In the genomic region with DNA sequence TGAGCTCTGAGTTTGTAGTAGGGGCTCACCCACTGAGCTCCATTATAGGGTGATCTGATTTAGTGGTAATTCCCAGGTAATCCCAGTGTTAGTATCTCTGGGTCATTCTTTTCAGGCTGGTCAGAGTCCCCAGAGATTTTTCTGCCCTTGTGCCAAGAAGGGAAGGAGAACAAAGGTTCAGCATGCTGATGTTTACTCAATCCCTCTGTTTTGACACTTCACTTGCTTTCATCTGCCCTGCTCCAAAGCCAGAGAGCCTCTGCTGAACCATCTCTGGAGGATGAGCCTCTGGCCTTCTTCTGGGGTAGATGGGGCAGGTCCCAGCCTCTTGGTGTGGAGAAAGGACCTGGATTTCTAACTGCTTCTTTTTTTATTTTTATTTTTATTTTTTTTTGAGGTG, we compare ENCODE assay signal across 1 cellular context.
TF ChIP-seq lines count a peak whose summit lies in the region.

No MANE protein-coding gene starts in this region.

TF ChIP-seq in HepG2, 621 proteins besides CTCF, POLR2A, EP300 and RAD21 (continued from another document and continues in another):
- TF ChIP-seq, protein P1, sequence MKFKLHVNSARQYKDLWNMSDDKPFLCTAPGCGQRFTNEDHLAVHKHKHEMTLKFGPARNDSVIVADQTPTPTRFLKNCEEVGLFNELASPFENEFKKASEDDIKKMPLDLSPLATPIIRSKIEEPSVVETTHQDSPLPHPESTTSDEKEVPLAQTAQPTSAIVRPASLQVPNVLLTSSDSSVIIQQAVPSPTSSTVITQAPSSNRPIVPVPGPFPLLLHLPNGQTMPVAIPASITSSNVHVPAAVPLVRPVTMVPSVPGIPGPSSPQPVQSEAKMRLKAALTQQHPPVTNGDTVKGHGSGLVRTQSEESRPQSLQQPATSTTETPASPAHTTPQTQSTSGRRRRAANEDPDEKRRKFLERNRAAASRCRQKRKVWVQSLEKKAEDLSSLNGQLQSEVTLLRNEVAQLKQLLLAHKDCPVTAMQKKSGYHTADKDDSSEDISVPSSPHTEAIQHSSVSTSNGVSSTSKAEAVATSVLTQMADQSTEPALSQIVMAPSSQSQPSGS (CRISPR knock-in tag; IDR thresholded peaks at IDR 0.05) = 0 out of 2 replicates have a peak, but pooled peaks have one; percentile 38
- TF ChIP-seq ZNF83 (CRISPR knock-in tag; IDR thresholded peaks at IDR 0.05; ENCODE audit: borderline replicate concordance) = no peak
- TF ChIP-seq, protein P2, sequence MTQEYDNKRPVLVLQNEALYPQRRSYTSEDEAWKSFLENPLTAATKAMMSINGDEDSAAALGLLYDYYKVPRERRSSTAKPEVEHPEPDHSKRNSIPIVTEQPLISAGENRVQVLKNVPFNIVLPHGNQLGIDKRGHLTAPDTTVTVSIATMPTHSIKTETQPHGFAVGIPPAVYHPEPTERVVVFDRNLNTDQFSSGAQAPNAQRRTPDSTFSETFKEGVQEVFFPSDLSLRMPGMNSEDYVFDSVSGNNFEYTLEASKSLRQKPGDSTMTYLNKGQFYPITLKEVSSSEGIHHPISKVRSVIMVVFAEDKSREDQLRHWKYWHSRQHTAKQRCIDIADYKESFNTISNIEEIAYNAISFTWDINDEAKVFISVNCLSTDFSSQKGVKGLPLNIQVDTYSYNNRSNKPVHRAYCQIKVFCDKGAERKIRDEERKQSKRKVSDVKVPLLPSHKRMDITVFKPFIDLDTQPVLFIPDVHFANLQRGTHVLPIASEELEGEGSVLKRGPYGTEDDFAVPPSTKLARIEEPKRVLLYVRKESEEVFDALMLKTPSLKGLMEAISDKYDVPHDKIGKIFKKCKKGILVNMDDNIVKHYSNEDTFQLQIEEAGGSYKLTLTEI (CRISPR knock-in tag; conservative IDR thresholded peaks at IDR 0.05) = no peak
- TF ChIP-seq IRF2 (CRISPR knock-in tag; IDR thresholded peaks at IDR 0.05) = peak; percentile 55; the same call in 1 of the 2 replicates
- no peak for TF ChIP-seq ZNF432 (CRISPR knock-in tag; IDR thresholded peaks at IDR 0.05; ENCODE audit: borderline replicate concordance)
- no peak for TF ChIP-seq IRF1 (CRISPR knock-in tag; IDR thresholded peaks at IDR 0.05; ENCODE audit: low read depth)
- TF ChIP-seq ARNT2 (CRISPR knock-in tag; IDR thresholded peaks at IDR 0.05; ENCODE audit: low read depth) = 0 out of 2 replicates have a peak, but pooled peaks have one; percentile 27
- no peak for TF ChIP-seq SALL2 (CRISPR knock-in tag; IDR thresholded peaks at IDR 0.05)
- TF ChIP-seq, protein P3, sequence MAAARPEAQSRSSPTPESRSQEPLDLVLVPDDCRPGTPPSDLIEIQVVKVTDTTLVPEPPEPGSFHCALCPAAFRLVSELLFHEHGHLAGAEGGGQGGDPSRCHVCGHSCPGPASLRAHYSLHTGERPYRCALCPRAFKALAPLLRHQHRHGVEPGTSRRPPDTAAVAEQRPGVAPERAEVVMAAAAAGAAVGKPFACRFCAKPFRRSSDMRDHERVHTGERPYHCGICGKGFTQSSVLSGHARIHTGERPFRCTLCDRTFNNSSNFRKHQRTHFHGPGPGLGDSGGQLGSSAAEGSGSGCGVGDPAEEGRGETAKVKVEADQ (CRISPR knock-in tag; IDR thresholded peaks at IDR 0.05; ENCODE audit: borderline replicate concordance) = no peak
- 0 out of 4 replicates have a peak, but pooled peaks of 1 of the 2 experiments have one; percentile 18 for TF ChIP-seq KLF16 (CRISPR knock-in tag; IDR thresholded peaks at IDR 0.05)
- no peak for TF ChIP-seq ZNF234 (CRISPR knock-in tag; conservative IDR thresholded peaks at IDR 0.05)
- TF ChIP-seq U2AF1 (optimal IDR thresholded peaks at IDR 0.05; ENCODE audit: low read depth, low read length) = no peak
- no peak for TF ChIP-seq ZFP36L2 (CRISPR knock-in tag; IDR thresholded peaks at IDR 0.05)
- peak in 1 of 2 experiments; percentile 47; a peak in 2 of 4 replicates for TF ChIP-seq NR2F1 (CRISPR knock-in tag; IDR thresholded peaks at IDR 0.05)
- TF ChIP-seq, protein P4, sequence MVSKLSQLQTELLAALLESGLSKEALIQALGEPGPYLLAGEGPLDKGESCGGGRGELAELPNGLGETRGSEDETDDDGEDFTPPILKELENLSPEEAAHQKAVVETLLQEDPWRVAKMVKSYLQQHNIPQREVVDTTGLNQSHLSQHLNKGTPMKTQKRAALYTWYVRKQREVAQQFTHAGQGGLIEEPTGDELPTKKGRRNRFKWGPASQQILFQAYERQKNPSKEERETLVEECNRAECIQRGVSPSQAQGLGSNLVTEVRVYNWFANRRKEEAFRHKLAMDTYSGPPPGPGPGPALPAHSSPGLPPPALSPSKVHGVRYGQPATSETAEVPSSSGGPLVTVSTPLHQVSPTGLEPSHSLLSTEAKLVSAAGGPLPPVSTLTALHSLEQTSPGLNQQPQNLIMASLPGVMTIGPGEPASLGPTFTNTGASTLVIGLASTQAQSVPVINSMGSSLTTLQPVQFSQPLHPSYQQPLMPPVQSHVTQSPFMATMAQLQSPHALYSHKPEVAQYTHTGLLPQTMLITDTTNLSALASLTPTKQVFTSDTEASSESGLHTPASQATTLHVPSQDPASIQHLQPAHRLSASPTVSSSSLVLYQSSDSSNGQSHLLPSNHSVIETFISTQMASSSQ (IDR thresholded peaks at IDR 0.05; ENCODE audit: low read depth) = peak; percentile 40; the same call in 1 of the 2 replicates
- TF ChIP-seq, protein P4 (CRISPR knock-in tag; IDR thresholded peaks at IDR 0.05; ENCODE audit: borderline replicate concordance) = no peak
- no peak for TF ChIP-seq REXO4 (CRISPR knock-in tag; IDR thresholded peaks at IDR 0.05; ENCODE audit: borderline replicate concordance)
- TF ChIP-seq CENPT (CRISPR knock-in tag; IDR thresholded peaks at IDR 0.05; ENCODE audit: low read depth) = no peak
- no peak for TF ChIP-seq PAWR (CRISPR knock-in tag; IDR thresholded peaks at IDR 0.05; ENCODE audit: borderline replicate concordance)
- TF ChIP-seq, protein P5, sequence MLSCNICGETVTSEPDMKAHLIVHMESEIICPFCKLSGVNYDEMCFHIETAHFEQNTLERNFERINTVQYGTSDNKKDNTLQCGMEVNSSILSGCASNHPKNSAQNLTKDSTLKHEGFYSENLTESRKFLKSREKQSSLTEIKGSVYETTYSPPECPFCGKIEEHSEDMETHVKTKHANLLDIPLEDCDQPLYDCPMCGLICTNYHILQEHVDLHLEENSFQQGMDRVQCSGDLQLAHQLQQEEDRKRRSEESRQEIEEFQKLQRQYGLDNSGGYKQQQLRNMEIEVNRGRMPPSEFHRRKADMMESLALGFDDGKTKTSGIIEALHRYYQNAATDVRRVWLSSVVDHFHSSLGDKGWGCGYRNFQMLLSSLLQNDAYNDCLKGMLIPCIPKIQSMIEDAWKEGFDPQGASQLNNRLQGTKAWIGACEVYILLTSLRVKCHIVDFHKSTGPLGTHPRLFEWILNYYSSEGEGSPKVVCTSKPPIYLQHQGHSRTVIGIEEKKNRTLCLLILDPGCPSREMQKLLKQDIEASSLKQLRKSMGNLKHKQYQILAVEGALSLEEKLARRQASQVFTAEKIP (CRISPR knock-in tag; IDR thresholded peaks at IDR 0.05; ENCODE audit: borderline replicate concordance) = no peak
- TF ChIP-seq, protein P6, sequence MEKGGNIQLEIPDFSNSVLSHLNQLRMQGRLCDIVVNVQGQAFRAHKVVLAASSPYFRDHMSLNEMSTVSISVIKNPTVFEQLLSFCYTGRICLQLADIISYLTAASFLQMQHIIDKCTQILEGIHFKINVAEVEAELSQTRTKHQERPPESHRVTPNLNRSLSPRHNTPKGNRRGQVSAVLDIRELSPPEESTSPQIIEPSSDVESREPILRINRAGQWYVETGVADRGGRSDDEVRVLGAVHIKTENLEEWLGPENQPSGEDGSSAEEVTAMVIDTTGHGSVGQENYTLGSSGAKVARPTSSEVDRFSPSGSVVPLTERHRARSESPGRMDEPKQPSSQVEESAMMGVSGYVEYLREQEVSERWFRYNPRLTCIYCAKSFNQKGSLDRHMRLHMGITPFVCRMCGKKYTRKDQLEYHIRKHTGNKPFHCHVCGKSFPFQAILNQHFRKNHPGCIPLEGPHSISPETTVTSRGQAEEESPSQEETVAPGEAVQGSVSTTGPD (CRISPR knock-in tag; IDR thresholded peaks at IDR 0.05) = no peak
- TF ChIP-seq GABPB1 (CRISPR knock-in tag; IDR thresholded peaks at IDR 0.05) = no peak; the same call in 1 of the 2 replicates
- no peak for TF ChIP-seq HNRNPH1 (optimal IDR thresholded peaks at IDR 0.05; ENCODE audit: low read depth, low read length)
- TF ChIP-seq, protein P7, sequence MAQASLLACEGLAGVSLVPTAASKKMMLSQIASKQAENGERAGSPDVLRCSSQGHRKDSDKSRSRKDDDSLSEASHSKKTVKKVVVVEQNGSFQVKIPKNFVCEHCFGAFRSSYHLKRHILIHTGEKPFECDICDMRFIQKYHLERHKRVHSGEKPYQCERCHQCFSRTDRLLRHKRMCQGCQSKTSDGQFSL (CRISPR knock-in tag; IDR thresholded peaks at IDR 0.05) = no peak
- TF ChIP-seq ZNF296 (CRISPR knock-in tag; conservative IDR thresholded peaks at IDR 0.05) = no peak
- TF ChIP-seq, protein P8, sequence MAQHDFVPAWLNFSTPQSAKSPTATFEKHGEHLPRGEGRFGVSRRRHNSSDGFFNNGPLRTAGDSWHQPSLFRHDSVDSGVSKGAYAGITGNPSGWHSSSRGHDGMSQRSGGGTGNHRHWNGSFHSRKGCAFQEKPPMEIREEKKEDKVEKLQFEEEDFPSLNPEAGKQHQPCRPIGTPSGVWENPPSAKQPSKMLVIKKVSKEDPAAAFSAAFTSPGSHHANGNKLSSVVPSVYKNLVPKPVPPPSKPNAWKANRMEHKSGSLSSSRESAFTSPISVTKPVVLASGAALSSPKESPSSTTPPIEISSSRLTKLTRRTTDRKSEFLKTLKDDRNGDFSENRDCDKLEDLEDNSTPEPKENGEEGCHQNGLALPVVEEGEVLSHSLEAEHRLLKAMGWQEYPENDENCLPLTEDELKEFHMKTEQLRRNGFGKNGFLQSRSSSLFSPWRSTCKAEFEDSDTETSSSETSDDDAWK (CRISPR knock-in tag; IDR thresholded peaks at IDR 0.05) = no peak
- TF ChIP-seq NAIF1 (CRISPR knock-in tag; IDR thresholded peaks at IDR 0.05; ENCODE audit: borderline replicate concordance) = no peak
- TF ChIP-seq HMGXB4 (CRISPR knock-in tag; IDR thresholded peaks at IDR 0.05; ENCODE audit: borderline replicate concordance in 1 of 2, low read depth in 1 of 2) = peak in 1 of 2 experiments; percentile 10; a peak in 1 of 4 replicates
- TF ChIP-seq ARNTL (CRISPR knock-in tag; IDR thresholded peaks at IDR 0.05) = no peak
- no peak for TF ChIP-seq ZFAT (CRISPR knock-in tag; conservative IDR thresholded peaks at IDR 0.05)
- TF ChIP-seq ZNF644 (CRISPR knock-in tag; IDR thresholded peaks at IDR 0.05; ENCODE audit: low read depth) = peak; percentile 91
- no peak for TF ChIP-seq ZNF766 (CRISPR knock-in tag; IDR thresholded peaks at IDR 0.05; ENCODE audit: borderline replicate concordance)
- TF ChIP-seq TOPORS (CRISPR knock-in tag; IDR thresholded peaks at IDR 0.05) = no peak
- peak; percentile 67 for TF ChIP-seq TEAD3 (CRISPR knock-in tag; optimal IDR thresholded peaks at IDR 0.05; ENCODE audit: borderline replicate concordance)
- no peak for TF ChIP-seq FUBP1 (CRISPR knock-in tag; IDR thresholded peaks at IDR 0.05; ENCODE audit: borderline replicate concordance)
- TF ChIP-seq NFATC3 (CRISPR knock-in tag; IDR thresholded peaks at IDR 0.05) = no peak
- TF ChIP-seq ATF7 (IDR thresholded peaks at IDR 0.05) = no peak
- no peak for TF ChIP-seq ATF7 (CRISPR knock-in tag; IDR thresholded peaks at IDR 0.05)
